In genomic region chr11:36006556-36006955, GRCh38 we compare ENCODE assay signal across 19 cellular contexts.
"Had no signal": no experiment of that assay in that cellular context is flagged by ENCODE, and none has a peak within 500 bp of the region (broad histone marks: within the 10 kb centered on the region; RNA-seq: fewer than 3 reads in every experiment).

No MANE protein-coding gene starts in this region.

- H3K9me3 ChIP-seq: lower lobe of right lung, ovary, right atrium auricular region, suprapubic skin, thyroid gland, uterus had no signal

- H3K4me3 ChIP-seq: esophagus squamous epithelium, left ventricle myocardium inferior, lower lobe of right lung, ovary, right atrium auricular region, suprapubic skin, thyroid gland, upper lobe of left lung, uterus had no signal

- H3K27ac ChIP-seq: esophagus squamous epithelium, left ventricle myocardium inferior, lower lobe of right lung, ovary, right atrium auricular region, suprapubic skin, thyroid gland, upper lobe of left lung, uterus had no signal

- DNase-seq: cortex of kidney; effector memory CD4-positive, alpha-beta T cell; esophagus squamous epithelium; immature natural killer cell; kidney; left cardiac atrium; left ventricle myocardium inferior; lower lobe of right lung; natural killer cell; nucleus accumbens; ovary; small intestine; stimulated activated CD4-positive, alpha-beta T cell treated with anti-CD3 and anti-CD28 coated beads, Interleukin-2, amount 100 ng/mL, for 48 hours; stimulated activated naive CD8-positive, alpha-beta T cell treated with anti-CD3 and anti-CD28 coated beads, Interleukin-15, Interleukin-2, amounts not matched to agents 100 U/mL and 50 U/mL, for 24 hours; thyroid gland; upper lobe of left lung; uterus had no signal

- H3K4me1 ChIP-seq: lower lobe of right lung, upper lobe of left lung, uterus had no signal

- H3K27me3 ChIP-seq: esophagus squamous epithelium, ovary, right atrium auricular region, suprapubic skin, thyroid gland, upper lobe of left lung, uterus had no signal

- ATAC-seq: left cardiac atrium; lower lobe of right lung; natural killer cell; stimulated activated naive CD8-positive, alpha-beta T cell treated with anti-CD3 and anti-CD28 coated beads, Interleukin-15, Interleukin-2, amounts not matched to agents 100 U/mL and 50 U/mL, for 24 hours had no signal

- H3K36me3 ChIP-seq: esophagus squamous epithelium, left ventricle myocardium inferior, lower lobe of right lung, ovary, right atrium auricular region, suprapubic skin, thyroid gland, upper lobe of left lung, uterus had no signal
